Comparison of ENCODE assay signal across 14 cellular contexts in genomic region chr1:39187276-39188046, GRCh38. TPM values are rescaled to one million over a fixed set of nuclear protein-coding genes. Genes with fewer than 3 reads are reported as not detected.
DNase-seq lines count a peak whose midpoint lies in the region; ATAC-seq, FAIRE-seq and TF ChIP-seq lines count a peak whose summit lies in the region.
"Had no signal": no experiment of that assay in that cellular context is flagged by ENCODE, and none has a peak within 500 bp of the region (broad histone marks: within the 10 kb centered on the region; RNA-seq: fewer than 3 reads in every experiment).

No MANE protein-coding gene starts in this region.

- no peak for TF ChIP-seq RAD21 in A549 (conservative IDR thresholded peaks at IDR 0.05 in 1 of 2, IDR thresholded peaks at IDR 0.05 in 1 of 2)

- peaks cover 90% of the 10 kb centered on the region for H3K4me1 ChIP-seq in A549
- peaks cover 56% of the 10 kb centered on the region for H3K4me1 ChIP-seq in CD4-positive, alpha-beta memory T cell (ENCODE audit: insufficient read depth, low read length)

- no peak for TF ChIP-seq EP300 in A549 (IDR thresholded peaks at IDR 0.05)

- H3K36me3 ChIP-seq in CD4-positive, alpha-beta memory T cell (ENCODE audit: insufficient read depth, low read length) = no peaks in the 10 kb centered on the region
- H3K36me3 ChIP-seq: BLaER1 treated with 17β-estradiol and CSF1 and Interleukin-3, amounts not matched to agents 10 nM and 100 nM; pancreas; vagina had no signal

- peaks cover 2% of the 10 kb centered on the region; the same call in 1 of the 3 replicates for H3K9me3 ChIP-seq in A549
- H3K9me3 ChIP-seq in CD4-positive, alpha-beta memory T cell (ENCODE audit: control insufficient read depth in 1 of 2, low read length in 2 of 2) = no peaks in the 10 kb centered on the region
- H3K9me3 ChIP-seq: pancreas, vagina had no signal

- H3K27me3 ChIP-seq in CD4-positive, alpha-beta memory T cell (ENCODE audit: insufficient read depth, low read length) = no peaks in the 10 kb centered on the region
- H3K27me3 ChIP-seq: BLaER1 treated with 17β-estradiol and CSF1 and Interleukin-3, amounts not matched to agents 10 nM and 100 nM; pancreas; vagina had no signal

- WGBS in A549 (ENCODE audit: missing lambda C conversion rate) = 39% methylated on average over 3 of the region's 3 CpGs

- no peak for FAIRE-seq in A549 (lab: Jason Lieb, UNC)
- FAIRE-seq: pancreas, small intestine had no signal

- intact Hi-C loops in CD4-positive, alpha-beta memory T cell (cut with micrococcal nuclease) = no loop called here
- intact Hi-C loops in activated T-helper 2 cell treated with anti-CD3 and anti-CD28 coated beads, Interferon-gamma antibody, Interleukin-2, Interleukin-4, amounts not matched to agents 10 μg/mL and 5 μg/mL and 100 μg/mL, durations not matched to agents 14 hours and 24 hours and 36 hours (cut with micrococcal nuclease) = no loop called here

- CTCF ChIA-PET in A549 (lab: Yijun Ruan, JAX) = interaction anchor here (0.6 to 7.4 kb wide), 10 partner anchors 8 to 191 kb away, joined by 3 to 68 read pairs (median 5); no protein-coding TSS in a partner anchor
- CTCF ChIA-PET in CD4-positive, alpha-beta memory T cell (lab: Charles Lee; ENCODE audit: partially characterized antibody) = interaction anchor here (0.9 to 17.2 kb wide), 7 partner anchors 12 to 95 kb away, joined by 3 to 820 read pairs (median 5); partner anchors contain the start of gene MACF1

- H3K27ac ChIP-seq in A549 = peak overlapping the region; percentile 86 to 94
- H3K27ac ChIP-seq in CD4-positive, alpha-beta memory T cell (ENCODE audit: low read depth, low read length) = no peak overlapping the region
- H3K27ac ChIP-seq: BLaER1 treated with 17β-estradiol and CSF1 and Interleukin-3, amounts not matched to agents 10 nM and 100 nM; vagina had no signal

- ATAC-seq in A549 (no peak), HG03442 (IDR thresholded peaks at IDR 0.05; ENCODE audit: unreplicated experiment) (no peak)
- ATAC-seq: pancreas had no signal

- peak overlapping the region in 4 of 7 donors; percentile 75 to 90 (median 82) for H3K27ac Mint-ChIP-seq in CD4-positive, alpha-beta memory T cell
- peak overlapping the region; percentile 57 for H3K27ac Mint-ChIP-seq in activated T-helper 2 cell treated with anti-CD3 and anti-CD28 coated beads, Interferon-gamma antibody, Interleukin-2, Interleukin-4, amounts not matched to agents 10 μg/mL and 5 μg/mL and 100 μg/mL, durations not matched to agents 14 hours and 24 hours and 36 hours

- DNase-seq in A549 (ENCODE audit: low read depth in 1 of 2, low spot score in 1 of 2) (no peak), kidney glomerular epithelial cell (lab: John Stamatoyannopoulos, UW) (peak; percentile 7), SHP77 treated with DMSO at 0.1 percent for 48 hours (lab: John Stamatoyannopoulos, UW) (no peak), D341Med (ENCODE audit: low spot score) (no peak)
- no peak for DNase-seq in CD4-positive, alpha-beta memory T cell
- DNase-seq in activated T-helper 2 cell treated with anti-CD3 and anti-CD28 coated beads, Interferon-gamma antibody, Interleukin-2, Interleukin-4, amounts not matched to agents 10 μg/mL and 5 μg/mL and 100 μg/mL, durations not matched to agents 14 hours and 24 hours and 36 hours (ENCODE audit: low spot score) = no peak
- DNase-seq: NCI-H2029; NCI-H82; pancreas; small intestine; stimulated activated naive CD4-positive, alpha-beta T cell treated with Interleukin-2 at 50 U/mL for 16 hours had no signal

- POLR2A ChIA-PET in A549 (lab: Yijun Ruan, JAX) = interaction anchor here (0.5 kb wide), 1 partner anchor 64 kb away, joined by 5 read pairs; no protein-coding TSS in a partner anchor
- POLR2A ChIA-PET in CD4-positive, alpha-beta memory T cell (lab: Charles Lee; ENCODE audit: partially characterized antibody) = interaction anchor here (0.9 to 3.4 kb wide), 4 partner anchors 14 to 81 kb away, joined by 3 to 19 read pairs (median 3); no protein-coding TSS in a partner anchor

- peaks cover 34 to 75% (median 45%) of the 10 kb centered on the region in 4 donors for H3K4me1 Mint-ChIP-seq in CD4-positive, alpha-beta memory T cell
- H3K4me1 Mint-ChIP-seq in activated T-helper 2 cell treated with anti-CD3 and anti-CD28 coated beads, Interferon-gamma antibody, Interleukin-2, Interleukin-4, amounts not matched to agents 10 μg/mL and 5 μg/mL and 100 μg/mL, durations not matched to agents 14 hours and 24 hours and 36 hours (ENCODE audit: low read depth) = peaks cover 77% of the 10 kb centered on the region

- H3K27me3 Mint-ChIP-seq in CD4-positive, alpha-beta memory T cell = no peaks in the 10 kb centered on the region
- H3K27me3 Mint-ChIP-seq in activated T-helper 2 cell treated with anti-CD3 and anti-CD28 coated beads, Interferon-gamma antibody, Interleukin-2, Interleukin-4, amounts not matched to agents 10 μg/mL and 5 μg/mL and 100 μg/mL, durations not matched to agents 14 hours and 24 hours and 36 hours (ENCODE audit: low read depth) = no peaks in the 10 kb centered on the region

- H3K36me3 Mint-ChIP-seq in CD4-positive, alpha-beta memory T cell = peaks cover 0 to 2% of the 10 kb centered on the region in 2 donors
- H3K36me3 Mint-ChIP-seq in activated T-helper 2 cell treated with anti-CD3 and anti-CD28 coated beads, Interferon-gamma antibody, Interleukin-2, Interleukin-4, amounts not matched to agents 10 μg/mL and 5 μg/mL and 100 μg/mL, durations not matched to agents 14 hours and 24 hours and 36 hours (ENCODE audit: low read depth) = no peaks in the 10 kb centered on the region

- H3K4me3 ChIP-seq in A549 = no peak overlapping the region
- H3K4me3 ChIP-seq in CD4-positive, alpha-beta memory T cell (ENCODE audit: low read length in 2 of 2) = no peak overlapping the region
- H3K4me3 ChIP-seq: BLaER1 treated with 17β-estradiol and CSF1 and Interleukin-3, amounts not matched to agents 10 nM and 100 nM; pancreas; vagina had no signal

- H3K4me2 ChIP-seq in A549 = peak overlapping the region; percentile 86

- no peak overlapping the region for H3K4me3 Mint-ChIP-seq in CD4-positive, alpha-beta memory T cell
- H3K4me3 Mint-ChIP-seq in activated T-helper 2 cell treated with anti-CD3 and anti-CD28 coated beads, Interferon-gamma antibody, Interleukin-2, Interleukin-4, amounts not matched to agents 10 μg/mL and 5 μg/mL and 100 μg/mL, durations not matched to agents 14 hours and 24 hours and 36 hours (ENCODE audit: low read depth) = no peak overlapping the region

- no peaks in the 10 kb centered on the region for H3K9me3 Mint-ChIP-seq in CD4-positive, alpha-beta memory T cell
- H3K9me3 Mint-ChIP-seq in activated T-helper 2 cell treated with anti-CD3 and anti-CD28 coated beads, Interferon-gamma antibody, Interleukin-2, Interleukin-4, amounts not matched to agents 10 μg/mL and 5 μg/mL and 100 μg/mL, durations not matched to agents 14 hours and 24 hours and 36 hours = no peaks in the 10 kb centered on the region

- TF ChIP-seq POLR2A in A549 (IDR thresholded peaks at IDR 0.05; ENCODE audit: low read length) = no peak

- TF ChIP-seq CTCF in A549 (IDR thresholded peaks at IDR 0.05) = no peak

TF ChIP-seq in A549, 52 proteins besides CTCF, POLR2A, EP300 and RAD21 (continues in another document):
- TF ChIP-seq, protein P1, sequence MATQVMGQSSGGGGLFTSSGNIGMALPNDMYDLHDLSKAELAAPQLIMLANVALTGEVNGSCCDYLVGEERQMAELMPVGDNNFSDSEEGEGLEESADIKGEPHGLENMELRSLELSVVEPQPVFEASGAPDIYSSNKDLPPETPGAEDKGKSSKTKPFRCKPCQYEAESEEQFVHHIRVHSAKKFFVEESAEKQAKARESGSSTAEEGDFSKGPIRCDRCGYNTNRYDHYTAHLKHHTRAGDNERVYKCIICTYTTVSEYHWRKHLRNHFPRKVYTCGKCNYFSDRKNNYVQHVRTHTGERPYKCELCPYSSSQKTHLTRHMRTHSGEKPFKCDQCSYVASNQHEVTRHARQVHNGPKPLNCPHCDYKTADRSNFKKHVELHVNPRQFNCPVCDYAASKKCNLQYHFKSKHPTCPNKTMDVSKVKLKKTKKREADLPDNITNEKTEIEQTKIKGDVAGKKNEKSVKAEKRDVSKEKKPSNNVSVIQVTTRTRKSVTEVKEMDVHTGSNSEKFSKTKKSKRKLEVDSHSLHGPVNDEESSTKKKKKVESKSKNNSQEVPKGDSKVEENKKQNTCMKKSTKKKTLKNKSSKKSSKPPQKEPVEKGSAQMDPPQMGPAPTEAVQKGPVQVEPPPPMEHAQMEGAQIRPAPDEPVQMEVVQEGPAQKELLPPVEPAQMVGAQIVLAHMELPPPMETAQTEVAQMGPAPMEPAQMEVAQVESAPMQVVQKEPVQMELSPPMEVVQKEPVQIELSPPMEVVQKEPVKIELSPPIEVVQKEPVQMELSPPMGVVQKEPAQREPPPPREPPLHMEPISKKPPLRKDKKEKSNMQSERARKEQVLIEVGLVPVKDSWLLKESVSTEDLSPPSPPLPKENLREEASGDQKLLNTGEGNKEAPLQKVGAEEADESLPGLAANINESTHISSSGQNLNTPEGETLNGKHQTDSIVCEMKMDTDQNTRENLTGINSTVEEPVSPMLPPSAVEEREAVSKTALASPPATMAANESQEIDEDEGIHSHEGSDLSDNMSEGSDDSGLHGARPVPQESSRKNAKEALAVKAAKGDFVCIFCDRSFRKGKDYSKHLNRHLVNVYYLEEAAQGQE (IDR thresholded peaks at IDR 0.05) = no peak
- TF ChIP-seq, protein P2, sequence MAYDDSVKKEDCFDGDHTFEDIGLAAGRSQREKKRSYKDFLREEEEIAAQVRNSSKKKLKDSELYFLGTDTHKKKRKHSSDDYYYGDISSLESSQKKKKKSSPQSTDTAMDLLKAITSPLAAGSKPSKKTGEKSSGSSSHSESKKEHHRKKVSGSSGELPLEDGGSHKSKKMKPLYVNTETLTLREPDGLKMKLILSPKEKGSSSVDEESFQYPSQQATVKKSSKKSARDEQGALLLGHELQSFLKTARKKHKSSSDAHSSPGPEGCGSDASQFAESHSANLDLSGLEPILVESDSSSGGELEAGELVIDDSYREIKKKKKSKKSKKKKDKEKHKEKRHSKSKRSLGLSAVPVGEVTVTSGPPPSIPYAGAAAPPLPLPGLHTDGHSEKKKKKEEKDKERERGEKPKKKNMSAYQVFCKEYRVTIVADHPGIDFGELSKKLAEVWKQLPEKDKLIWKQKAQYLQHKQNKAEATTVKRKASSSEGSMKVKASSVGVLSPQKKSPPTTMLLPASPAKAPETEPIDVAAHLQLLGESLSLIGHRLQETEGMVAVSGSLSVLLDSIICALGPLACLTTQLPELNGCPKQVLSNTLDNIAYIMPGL (CRISPR knock-in tag; IDR thresholded peaks at IDR 0.05; ENCODE audit: borderline replicate concordance) = no peak

RNA-seq across cellular contexts. Expression of gene MACF1, which starts 17.0 kb away (rescaled TPM):
- 64.2 and 75.7 TPM in 2 replicates for polyA plus RNA-seq in A549 (2011; rRNA removed)
- 7.9 and 9.6 TPM in 2 replicates for polyA plus RNA-seq in A549 (2012; cell fraction: cytosol; rRNA removed)
- polyA plus RNA-seq in A549 (2012; cell fraction: nucleus; rRNA removed) = 56.1 and 99.6 TPM in 2 replicates
- 41.9 to 46.0 TPM (median 45.7 TPM) in 3 replicates for polyA plus RNA-seq in A549 (2017; fragmentation: RNase III; extraction: RNeasy Plus Mini Kit Qiagen cat#74134 plus additional on column Dnase treatment)
- polyA minus RNA-seq in A549 (2011; rRNA and poly(A)+ RNA removed) = 170 and 172 TPM in 2 replicates
- 100 to 1,000 TPM; 329 to 387 TPM for total RNA-seq in CD4-positive, alpha-beta memory T cell
- 100 to 1,000 TPM in 1 of 2 donors, 1 to 10 TPM in 1; 6.8 to 114 TPM for polyA plus RNA-seq in CD4-positive, alpha-beta memory T cell
- total RNA-seq in activated T-helper 2 cell treated with anti-CD3 and anti-CD28 coated beads, Interferon-gamma antibody, Interleukin-2, Interleukin-4, amounts not matched to agents 10 μg/mL and 5 μg/mL and 100 μg/mL, durations not matched to agents 14 hours and 24 hours and 36 hours = 210 and 212 TPM in 2 replicates
